ENCODE assay signal across 24 cellular contexts in genomic region chr2:240214790-240215675, GRCh38.
A peak's percentile ranks its signal among the peaks of the same experiment; 100 is the strongest.
DNase-seq lines count a peak whose midpoint lies in the region; ATAC-seq and TF ChIP-seq lines count a peak whose summit lies in the region.
"Had no signal": no experiment of that assay in that cellular context is flagged by ENCODE, and none has a peak within 500 bp of the region (broad histone marks: within the 10 kb centered on the region; RNA-seq: fewer than 3 reads in every experiment).

No MANE protein-coding gene starts in this region.

- no peaks in the 10 kb centered on the region for H3K9me3 Mint-ChIP-seq in T-cell
- H3K9me3 Mint-ChIP-seq: CD4-positive, alpha-beta T cell; IgD-negative memory B cell had no signal

- H4K20me1 ChIP-seq in SK-N-SH (ENCODE audit: insufficient read depth), result no peaks in the 10 kb centered on the region

- POLR2A ChIA-PET in SK-N-SH (lab: Yijun Ruan, JAX), result interaction anchor here (0.9 kb wide), 1 partner anchor 12 kb away, joined by 3 read pairs; no protein-coding TSS in a partner anchor
- POLR2A ChIA-PET in T-cell (lab: Charles Lee), result interaction anchor here in 1 of 2 donors (0.7 kb wide), 1 partner anchor 133 kb away, joined by 3 read pairs; no protein-coding TSS in a partner anchor

- H2AFZ ChIP-seq in SK-N-SH (ENCODE audit: low read depth), result no peak overlapping the region

- no peak overlapping the region for H3K9ac ChIP-seq in SK-N-SH

- ATAC-seq in SK-N-SH treated with all-trans-retinoic acid at 6 μM for 48 hours (no peak), RWPE2 (ENCODE audit: low read depth) (no peak), HG03097 (IDR thresholded peaks at IDR 0.05; ENCODE audit: low FRiP score, unreplicated experiment) (no peak), T-cell (replicated peaks in 1 of 4) (no peak)
- ATAC-seq: right cardiac atrium had no signal

- H3K4me2 ChIP-seq in SK-N-SH, result no peak overlapping the region

- H3K4me3 ChIP-seq in SK-N-SH (ENCODE audit: low read depth in 2 of 2, low read length in 1 of 2), result no peak overlapping the region
- H3K4me3 ChIP-seq in RWPE2 (ENCODE audit: severe bottlenecking), result no peak overlapping the region
- no peak overlapping the region for H3K4me3 ChIP-seq in spleen
- H3K4me3 ChIP-seq: adrenal gland had no signal

- TF ChIP-seq RAD21 in SK-N-SH (IDR thresholded peaks at IDR 0.05; ENCODE audit: low read length), result no peak

- no peak overlapping the region; a peak in 1 of 4 replicates for H3K27ac ChIP-seq in SK-N-SH (ENCODE audit: low read depth in 2 of 2, low read length in 1 of 2)
- H3K27ac ChIP-seq in RWPE2 (ENCODE audit: poor library complexity, severe bottlenecking), result no peak overlapping the region
- peak overlapping the region; percentile 54 for H3K27ac ChIP-seq in layer of hippocampus (ENCODE audit: low read depth, low read length)
- H3K27ac ChIP-seq in spleen, result peak overlapping the region in 2 of 8 donors; percentile 28 to 33
- H3K27ac ChIP-seq: 22Rv1, adrenal gland had no signal

- H3F3A ChIP-seq in SK-N-SH (replicated peaks; ENCODE audit: insufficient read depth), result no peaks in the 10 kb centered on the region

- TF ChIP-seq EP300 in SK-N-SH (IDR thresholded peaks at IDR 0.05; ENCODE audit: borderline replicate concordance in 1 of 2, low read depth in 1 of 2, low read length in 1 of 2), result no peak

- TF ChIP-seq CTCF in SK-N-SH (IDR thresholded peaks at IDR 0.05), result no peak
- TF ChIP-seq CTCF in RWPE2 (IDR thresholded peaks at IDR 0.05; ENCODE audit: poor library complexity, severe bottlenecking), result no peak
- no peak for TF ChIP-seq CTCF in spleen (IDR thresholded peaks at IDR 0.05 in 8 of 11, conservative IDR thresholded peaks at IDR 0.05 in 3 of 11)

- TF ChIP-seq POLR2A in spleen (IDR thresholded peaks at IDR 0.05), result no peak

- H3K27me3 ChIP-seq in SK-N-SH (ENCODE audit: insufficient read depth), result no peaks in the 10 kb centered on the region
- H3K27me3 ChIP-seq in RWPE2 (ENCODE audit: insufficient read depth, poor library complexity, severe bottlenecking), result no peaks in the 10 kb centered on the region
- no peaks in the 10 kb centered on the region for H3K27me3 ChIP-seq in layer of hippocampus (ENCODE audit: control insufficient read depth, insufficient read depth, low read length)
- H3K27me3 ChIP-seq in spleen (replicated peaks in 1 of 7), result peaks cover 0 to 23% (median 0%) of the 10 kb centered on the region in 7 donors
- H3K27me3 ChIP-seq: adrenal gland had no signal

- CTCF ChIA-PET in SK-N-SH (lab: Yijun Ruan, JAX), result interaction anchor here (1.1 to 2.8 kb wide), 7 partner anchors 9 to 224 kb away, joined by 3 to 9 read pairs (median 4); no protein-coding TSS in a partner anchor
- CTCF ChIA-PET in T-cell (lab: Charles Lee), result no interaction called here

- DNase-seq in SK-N-SH (no peak), RWPE2 (ENCODE audit: low spot score) (peak; percentile 38), spleen (peak; percentile 69), cerebellar nuclear complex (lab: John Stamatoyannopoulos, UW) (no peak), T-cell (no peak)
- DNase-seq: activated CD4-positive, alpha-beta T cell treated with anti-CD3 and anti-CD28 coated beads, Interleukin-2, amount 50 U/mL, for 4 hours; activated gamma-delta T cell; DMS 273 treated with DMSO at 0.1 percent for 48 hours; HCEC 1CT; mammary epithelial cell; NCI-H1105 treated with DMSO at 0.1 percent for 48 hours; NCI-H2029; NCI-H345; occipital lobe; right cardiac atrium; stimulated activated naive CD4-positive, alpha-beta T cell treated with Interleukin-2 at 50 U/mL for 16 hours; T-helper 9 cell had no signal

- H3K9me3 ChIP-seq in SK-N-SH, result no peaks in the 10 kb centered on the region
- no peaks in the 10 kb centered on the region for H3K9me3 ChIP-seq in RWPE2 (ENCODE audit: severe bottlenecking)
- no peaks in the 10 kb centered on the region for H3K9me3 ChIP-seq in spleen
- H3K9me3 ChIP-seq: adrenal gland had no signal

- H3K4me3 Mint-ChIP-seq in T-cell, result no peak overlapping the region
- H3K4me3 Mint-ChIP-seq: CD4-positive, alpha-beta T cell; IgD-negative memory B cell had no signal

- no peaks in the 10 kb centered on the region for H3K36me3 Mint-ChIP-seq in T-cell
- H3K36me3 Mint-ChIP-seq: IgD-negative memory B cell had no signal

- intact Hi-C loops in spleen (cut with DNase I; ENCODE audit: low total_unique reads), result no loop called here

- no peaks in the 10 kb centered on the region for H3K79me2 ChIP-seq in SK-N-SH (ENCODE audit: insufficient read depth)

- H3K27ac Mint-ChIP-seq in T-cell, result no peak overlapping the region
- H3K27ac Mint-ChIP-seq: CD4-positive, alpha-beta T cell; IgD-negative memory B cell had no signal

- WGBS in SK-N-SH (ENCODE audit: low lambda C conversion rate), result 43% methylated on average over 3 of the region's 25 CpGs
- WGBS in spleen, 5 donors, result 82 to 88% (median 85%) methylated on average over 10 to 25 of the region's 25 CpGs

- H3K36me3 ChIP-seq in SK-N-SH (replicated peaks in 1 of 2; ENCODE audit: control insufficient read depth in 1 of 2, insufficient read depth in 2 of 2, low read length in 1 of 2), result no peaks in the 10 kb centered on the region
- no peaks in the 10 kb centered on the region for H3K36me3 ChIP-seq in RWPE2 (ENCODE audit: low read depth)
- no peaks in the 10 kb centered on the region for H3K36me3 ChIP-seq in spleen
- H3K36me3 ChIP-seq: adrenal gland had no signal

- peaks cover 4 to 7% of the 10 kb centered on the region in 2 donors for H3K27me3 Mint-ChIP-seq in T-cell
- H3K27me3 Mint-ChIP-seq: CD4-positive, alpha-beta T cell had no signal

- H3K9me2 ChIP-seq in SK-N-SH, result no peaks in the 10 kb centered on the region

- H3K4me1 Mint-ChIP-seq in T-cell, result no peaks in the 10 kb centered on the region
- H3K4me1 Mint-ChIP-seq: IgD-negative memory B cell had no signal

- H3K4me1 ChIP-seq in SK-N-SH (ENCODE audit: control insufficient read depth in 1 of 2, insufficient read depth in 2 of 2, low read depth in 1 of 2, low read length in 1 of 2) (peaks cover 0 to 29% of the 10 kb centered on the region in 2 experiments; a peak in 1 of 4 replicates), RWPE2 (ENCODE audit: insufficient read depth, poor library complexity, severe bottlenecking) (no peaks in the 10 kb centered on the region), spleen (no peaks in the 10 kb centered on the region)
- H3K4me1 ChIP-seq: adrenal gland had no signal

TF ChIP-seq in SK-N-SH treated with all-trans-retinoic acid at 6 μM for 48 hours, 23 proteins besides CTCF, POLR2A, EP300 and RAD21:
- peak; percentile 23; the same call in 1 of the 2 replicates for TF ChIP-seq TCF4 (CRISPR knock-in tag; IDR thresholded peaks at IDR 0.05; ENCODE audit: borderline replicate concordance)
- TF ChIP-seq CREB5 (CRISPR knock-in tag; IDR thresholded peaks at IDR 0.05; ENCODE audit: low read depth), result no peak

TF ChIP-seq in SK-N-SH, 30 proteins besides CTCF, POLR2A, EP300 and RAD21 (continues in another document):
- no peak for TF ChIP-seq JUND (IDR thresholded peaks at IDR 0.05)
- no peak for TF ChIP-seq NFIC (IDR thresholded peaks at IDR 0.05; ENCODE audit: borderline replicate concordance)
- TF ChIP-seq MXI1 (IDR thresholded peaks at IDR 0.05; ENCODE audit: low read depth, low read length), result no peak
- TF ChIP-seq EZH2phosphoT487 (IDR thresholded peaks at IDR 0.05; ENCODE audit: borderline replicate concordance, low read depth), result no peak
- no peak for TF ChIP-seq RFX5 (IDR thresholded peaks at IDR 0.05; ENCODE audit: low read length)
- no peak for TF ChIP-seq TAF1 (IDR thresholded peaks at IDR 0.05; ENCODE audit: borderline replicate concordance, low read depth, low read length)
- no peak for TF ChIP-seq RXRA (IDR thresholded peaks at IDR 0.05; ENCODE audit: borderline replicate concordance, low read depth)
- TF ChIP-seq ZBTB33 (IDR thresholded peaks at IDR 0.05; ENCODE audit: borderline replicate concordance, low read depth), result no peak
- TF ChIP-seq REST (IDR thresholded peaks at IDR 0.05; ENCODE audit: low read depth, low read length), result no peak
- no peak for TF ChIP-seq NRF1 (IDR thresholded peaks at IDR 0.05; ENCODE audit: low read depth, low read length)

Comparison
In these comparisons a context has a peak if more than half of its experiments do, and no peak if none do; other contexts are left out.
1. DNase-seq: peak in RWPE2 (single experiment) and spleen (single experiment); none in SK-N-SH (single experiment), cerebellar nuclear complex (0 of 2) and T-cell (0 of 34).